In genomic region chr5:112630246-112631009, GRCh38 we compare ENCODE assay signal across 31 cellular contexts.
DNase-seq lines count a peak whose midpoint lies in the region; ATAC-seq and TF ChIP-seq lines count a peak whose summit lies in the region.
"Had no signal": no experiment of that assay in that cellular context is flagged by ENCODE, and none has a peak within 500 bp of the region (broad histone marks: within the 10 kb centered on the region; RNA-seq: fewer than 3 reads in every experiment).

No MANE protein-coding gene starts in this region.

- H3K4me1 ChIP-seq in HEK293 (ENCODE audit: control insufficient read depth, insufficient read depth, low read length), result peaks cover under 1% of the 10 kb centered on the region; the same call in 1 of the 2 replicates
- H3K4me1 ChIP-seq in mucosa of descending colon (ENCODE audit: low read depth), result no peaks in the 10 kb centered on the region
- H3K4me1 ChIP-seq: foreskin keratinocyte, SJSA1, transverse colon had no signal

- peaks cover 65% of the 10 kb centered on the region for H3K4me1 Mint-ChIP-seq in brain
- H3K4me1 Mint-ChIP-seq: activated CD4-positive, alpha-beta memory T cell treated with anti-CD3 and anti-CD28 coated beads, Interleukin-2, amount 10 ng/mL, durations not matched to agents 7 days and 5 days; CD4-positive, alpha-beta memory T cell had no signal

- intact Hi-C loops in mucosa of descending colon (cut with DNase I, micrococcal nuclease), result no loop called here

- H3K9me3 Mint-ChIP-seq in brain, result peaks cover 9 to 25% (median 16%) of the 10 kb centered on the region in 5 experiments

- POLR2A ChIA-PET in HEK293 (lab: Yijun Ruan, JAX), result no interaction called here

- H3K36me3 Mint-ChIP-seq in brain, result peaks cover 15% of the 10 kb centered on the region

- H3K27ac ChIP-seq in C4-2B (peak overlapping the region; percentile 65; the same call in 1 of the 2 replicates), HEK293 (ENCODE audit: extremely low read depth, low read depth, low read length) (no peak overlapping the region)
- H3K27ac ChIP-seq: foreskin keratinocyte, heart right ventricle, HL-60, SJSA1, transverse colon had no signal

- CTCF ChIA-PET in HEK293 (lab: Yijun Ruan, JAX), result no interaction called here

- H3K9me3 ChIP-seq in HEK293 (ENCODE audit: control insufficient read depth, insufficient read depth, low read depth, low read length) (no peaks in the 10 kb centered on the region), mucosa of descending colon (no peaks in the 10 kb centered on the region)
- H3K9me3 ChIP-seq: SJSA1, transverse colon had no signal

- TF ChIP-seq CTCF in C4-2B (conservative IDR thresholded peaks at IDR 0.05) (no peak), HEK293 (tag by site-specific recombination; IDR thresholded peaks at IDR 0.05) (no peak), brain (conservative IDR thresholded peaks at IDR 0.05) (no peak), mucosa of descending colon (IDR thresholded peaks at IDR 0.05) (no peak)

- peak overlapping the region in 1 of 5 experiments; percentile 10 for H3K4me3 Mint-ChIP-seq in brain
- H3K4me3 Mint-ChIP-seq: activated CD4-positive, alpha-beta memory T cell treated with anti-CD3 and anti-CD28 coated beads, Interleukin-2, amount 10 ng/mL, durations not matched to agents 7 days and 5 days; CD4-positive, alpha-beta memory T cell; endodermal cell; nephron progenitor cell had no signal

- H3K36me3 ChIP-seq in HEK293 (ENCODE audit: control insufficient read depth in 2 of 2, insufficient read depth in 1 of 2, low read length in 2 of 2), result no peaks in the 10 kb centered on the region
- no peaks in the 10 kb centered on the region for H3K36me3 ChIP-seq in mucosa of descending colon (ENCODE audit: low read depth)
- H3K36me3 ChIP-seq: heart right ventricle, SJSA1, transverse colon had no signal

- H3K27ac Mint-ChIP-seq in brain, result peak overlapping the region in 4 of 5 experiments; percentile 38 to 95 (median 60)
- H3K27ac Mint-ChIP-seq: activated CD4-positive, alpha-beta memory T cell treated with anti-CD3 and anti-CD28 coated beads, Interleukin-2, amount 10 ng/mL, durations not matched to agents 7 days and 5 days; CD4-positive, alpha-beta memory T cell; endodermal cell had no signal

- ATAC-seq in mucosa of descending colon, result peak; percentile 57
- ATAC-seq: activated CD4-positive, CD25-positive, alpha-beta regulatory T cell treated with anti-CD3 and anti-CD28 coated beads, Interleukin-2, amount 50 U/mL, for 24 hours; esophagus mucosa; foreskin keratinocyte; heart right ventricle; left colon had no signal

- H3K4me3 ChIP-seq in HEK293 (ENCODE audit: low read depth, low read length) (no peak overlapping the region), mucosa of descending colon (no peak overlapping the region)
- H3K4me3 ChIP-seq: heart right ventricle, SJSA1, transverse colon had no signal

- no peaks in the 10 kb centered on the region for H3K27me3 Mint-ChIP-seq in brain

- DNase-seq in mucosa of descending colon (no peak), UCSD-AML1 (lab: John Stamatoyannopoulos, UW; ENCODE audit: unreplicated experiment) (no peak), C1 segment of cervical spinal cord (lab: John Stamatoyannopoulos, UW) (no peak), H4 (ENCODE audit: low spot score) (no peak)
- DNase-seq in activated CD4-positive, alpha-beta T cell treated with anti-CD3 and anti-CD28 coated beads for 1 hour, result no peak
- DNase-seq: activated CD4-positive, alpha-beta memory T cell treated with anti-CD3 and anti-CD28 coated beads, Interleukin-2, amount 10 ng/mL, durations not matched to agents 7 days and 5 days; activated CD8-positive, alpha-beta memory T cell treated with anti-CD3 and anti-CD28 coated beads, Interleukin-2, amount 50 U/mL, for 4 hours; activated naive CD4-positive, alpha-beta T cell treated with Interleukin-2 at 50 U/mL for 16 hours; CD4-positive, alpha-beta memory T cell; cerebellar nuclear complex; dermis blood vessel endothelial cell; endodermal cell; foreskin keratinocyte; heart right ventricle; Kasumi-1; left colon; mammary epithelial cell; NCI-H2107; NCI-H446; NCI-H774; nephron progenitor cell; stimulated activated CD4-positive, alpha-beta T cell treated with anti-CD3 and anti-CD28 coated beads, Interleukin-15, amount 100 ng/mL, for 24 hours; stimulated activated CD4-positive, alpha-beta T cell treated with anti-CD3 and anti-CD28 coated beads, Interleukin-4, amount 100 ng/mL, for 4 hours; transverse colon had no signal

TF ChIP-seq in HEK293, 187 proteins besides CTCF, POLR2A, EP300 and RAD21:
- TF ChIP-seq ZNF530 (tag by site-specific recombination; IDR thresholded peaks at IDR 0.05; ENCODE audit: low read depth) (no peak), HOXD13 (CRISPR knock-in tag; IDR thresholded peaks at IDR 0.05; ENCODE audit: borderline replicate concordance) (peak; percentile 62; the same call in 1 of the 2 replicates)
